Comparison of ENCODE assay signal across 5 cellular contexts in the genomic region with DNA sequence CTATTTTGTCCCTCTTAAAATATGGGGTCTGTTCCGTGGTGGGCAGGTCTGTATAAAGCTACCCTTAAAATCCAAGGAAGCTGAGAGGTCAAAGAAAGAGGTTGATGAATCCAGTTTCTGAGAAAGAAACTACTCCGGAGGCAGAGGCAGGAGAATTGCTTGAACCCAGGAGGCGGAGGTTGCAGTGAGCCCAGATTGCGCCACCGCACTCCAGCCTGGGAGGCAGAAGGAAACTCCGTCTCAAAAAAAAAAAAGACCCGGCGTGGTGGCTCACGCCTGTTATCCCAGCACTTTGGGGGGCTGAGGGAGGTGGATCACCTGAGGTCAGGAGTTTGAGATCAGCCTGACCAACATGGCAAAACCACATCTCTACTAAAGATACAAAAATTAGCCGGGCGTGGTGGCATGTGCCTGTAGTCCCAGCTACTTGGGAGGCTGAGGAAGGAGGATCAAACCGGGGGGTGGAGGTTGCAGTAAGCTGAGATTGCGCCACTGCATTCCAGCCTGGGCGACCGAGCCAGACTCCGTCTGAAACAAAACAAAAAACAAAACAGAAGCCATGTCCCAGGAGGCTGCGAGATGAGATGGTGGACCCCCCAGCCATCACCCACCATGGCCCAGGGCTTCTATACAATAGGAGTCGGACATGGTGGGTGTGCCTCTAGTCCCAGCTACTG. TPM values are rescaled to one million over a fixed set of nuclear protein-coding genes. Genes with fewer than 3 reads are reported as not detected.
"Had no signal": no experiment of that assay in that cellular context is flagged by ENCODE, and none has a peak within 500 bp of the region (broad histone marks: within the 10 kb centered on the region; RNA-seq: fewer than 3 reads in every experiment).

No MANE protein-coding gene starts in this region.

RNA-seq across cellular contexts. Expression of a gene that starts 40.7 kb away (rescaled TPM):
- total RNA-seq: pulmonary artery endothelial cell, right atrium auricular region, subcutaneous adipose tissue, tibial nerve had no signal
- polyA plus RNA-seq: naive thymus-derived CD4-positive, alpha-beta T cell had no signal
